8 cellular contexts compared by ENCODE assay signal in the genomic region with DNA sequence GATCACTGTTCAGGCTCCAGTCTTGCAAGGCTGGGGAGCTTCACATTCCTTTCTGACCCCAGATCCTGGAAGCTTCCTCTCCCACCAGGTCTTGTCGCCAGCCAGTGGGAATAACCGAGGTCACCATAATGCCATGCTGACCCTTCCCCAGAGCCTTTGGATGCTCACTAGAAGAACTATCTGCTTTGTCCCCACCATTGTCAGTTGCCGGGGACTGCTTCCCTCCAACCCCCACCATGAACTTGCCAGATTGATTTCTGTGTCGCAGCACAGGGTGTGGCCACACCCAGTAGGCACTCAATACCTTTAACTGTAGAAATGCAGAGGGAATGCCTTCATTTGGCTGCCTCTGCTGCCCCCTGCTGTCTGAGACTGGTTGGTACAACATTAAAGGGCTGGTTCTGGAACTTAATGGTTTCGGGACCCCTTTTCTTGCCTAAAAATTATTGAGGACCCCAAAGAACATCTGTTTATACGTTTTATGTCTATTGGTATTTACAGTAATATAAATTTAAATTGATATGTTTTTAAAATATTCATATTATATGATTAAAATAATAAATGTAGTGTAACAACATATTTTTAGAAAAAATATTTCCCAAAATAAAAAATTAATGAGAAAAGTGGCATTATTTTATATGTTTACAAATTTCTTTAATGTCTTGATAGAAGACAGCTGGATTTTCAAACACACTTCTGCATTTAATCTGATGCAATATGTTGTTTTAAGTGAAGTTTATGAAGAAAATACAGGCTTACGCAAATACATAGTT. TPM values are rescaled to one million over a fixed set of nuclear protein-coding genes. Genes with fewer than 3 reads are reported as not detected.
DNase-seq lines count a peak whose midpoint lies in the region; ATAC-seq, FAIRE-seq and TF ChIP-seq lines count a peak whose summit lies in the region.

No MANE protein-coding gene starts in this region.

- H3K36me3 Mint-ChIP-seq in activated CD8-positive, alpha-beta T cell treated with anti-CD3 and anti-CD28 coated beads for 36 hours (ENCODE audit: low read depth), result no peaks in the 10 kb centered on the region
- no peaks in the 10 kb centered on the region for H3K36me3 Mint-ChIP-seq in mesothelial cell of epicardium

- no peaks in the 10 kb centered on the region for H3K9me3 Mint-ChIP-seq in activated CD8-positive, alpha-beta T cell treated with anti-CD3 and anti-CD28 coated beads for 36 hours
- H3K9me3 Mint-ChIP-seq in mesothelial cell of epicardium, result no peaks in the 10 kb centered on the region

- H2BK15ac ChIP-seq in H1 (ENCODE audit: low read length), result peak overlapping the region; percentile 88; the same call in 1 of the 2 replicates

- no peak for TF ChIP-seq POLR2A in H1 (IDR thresholded peaks at IDR 0.05; ENCODE audit: control extremely low read depth in 1 of 2, low read depth in 2 of 2, low read length in 2 of 2)

- H4K8ac ChIP-seq in H1 (ENCODE audit: extremely low read depth, insufficient read depth, low read length), result no peak overlapping the region

- intact Hi-C loops in activated CD8-positive, alpha-beta T cell treated with anti-CD3 and anti-CD28 coated beads for 36 hours (cut with micrococcal nuclease), result loop anchor here (1.0 to 10.0 kb wide), 3 partner anchors 87 to 258 kb away; no protein-coding TSS in a partner anchor

- no peak overlapping the region for H3K14ac ChIP-seq in H1 (ENCODE audit: insufficient read length)

- ATAC-seq in activated CD8-positive, alpha-beta T cell treated with anti-CD3 and anti-CD28 coated beads for 36 hours, result peak; percentile 81
- no peak for ATAC-seq in HG03135 (IDR thresholded peaks at IDR 0.05; ENCODE audit: unreplicated experiment)

- TF ChIP-seq RAD21 in H1 (IDR thresholded peaks at IDR 0.05 in 1 of 2, conservative IDR thresholded peaks at IDR 0.05 in 1 of 2; ENCODE audit: low read depth in 2 of 2, low read length in 2 of 2), result peak; percentile 92 to 95

- H3K18ac ChIP-seq in H1 (ENCODE audit: extremely low read depth, low read length), result no peak overlapping the region

- H2BK5ac ChIP-seq in H1 (ENCODE audit: low read depth, low read length), result no peak overlapping the region

- POLR2A ChIA-PET in activated CD8-positive, alpha-beta T cell treated with anti-CD3 and anti-CD28 coated beads for 36 hours (lab: Charles Lee), result interaction anchor here (1.0 kb wide), 1 partner anchor 96 kb away, joined by 3 read pairs; no protein-coding TSS in a partner anchor
- POLR2A ChIA-PET in H1 (lab: Charles Lee; ENCODE audit: partially characterized antibody), result interaction anchor here (0.6 to 2.5 kb wide), 18 partner anchors 10 to 196 kb away, joined by 3 to 16 read pairs (median 4); no protein-coding TSS in a partner anchor

- no peak overlapping the region; a peak in 1 of 7 replicates for H3K9ac ChIP-seq in H1 (replicated peaks in 1 of 4; ENCODE audit: extremely low read depth in 1 of 4, low read depth in 3 of 4, low read length in 3 of 4)

- peak overlapping the region; percentile 0 to 62; a peak in 3 of 4 replicates for H3K4me2 ChIP-seq in H1 (ENCODE audit: insufficient read depth in 1 of 2, low read depth in 2 of 2, low read length in 2 of 2)

- TF ChIP-seq EP300 in H1 (IDR thresholded peaks at IDR 0.05; ENCODE audit: borderline replicate concordance in 1 of 2, low read depth in 2 of 2, low read length in 2 of 2), result no peak

- 0 out of 2 replicates have a peak overlapping the region, but pooled peaks have one; percentile 31 for H2BK12ac ChIP-seq in H1 (ENCODE audit: low read depth, low read length)

- H3K79me2 ChIP-seq in H1 (ENCODE audit: control insufficient read depth in 1 of 2, insufficient read depth in 2 of 2, low read length in 2 of 2), result no peaks in the 10 kb centered on the region

- peaks cover 0 to 5% (median under 1%) of the 10 kb centered on the region in 4 experiments; a peak in 1 of 7 replicates for H3K4me1 ChIP-seq in H1 (replicated peaks in 1 of 4; ENCODE audit: control insufficient read depth in 3 of 4, insufficient read depth in 4 of 4, low read length in 3 of 4)

- H3K4ac ChIP-seq in H1 (replicated peaks; ENCODE audit: insufficient read length, low read depth, low read length), result no peak overlapping the region

- H3K4me1 Mint-ChIP-seq in activated CD8-positive, alpha-beta T cell treated with anti-CD3 and anti-CD28 coated beads for 36 hours (ENCODE audit: low read depth), result peaks cover 31% of the 10 kb centered on the region
- peaks cover 21% of the 10 kb centered on the region for H3K4me1 Mint-ChIP-seq in mesothelial cell of epicardium

- no peak overlapping the region for H4K91ac ChIP-seq in H1 (replicated peaks; ENCODE audit: insufficient read length, low read length)

- no peaks in the 10 kb centered on the region for H3K27me3 Mint-ChIP-seq in activated CD8-positive, alpha-beta T cell treated with anti-CD3 and anti-CD28 coated beads for 36 hours
- peaks cover 2% of the 10 kb centered on the region for H3K27me3 Mint-ChIP-seq in mesothelial cell of epicardium (ENCODE audit: low read depth)

- H3K27me3 ChIP-seq in H1 (replicated peaks in 1 of 4; ENCODE audit: control insufficient read depth in 3 of 4, extremely low read depth in 1 of 4, insufficient read depth in 3 of 4, low read length in 3 of 4), result no peaks in the 10 kb centered on the region

- peak overlapping the region in 3 of 4 experiments; percentile 5 to 43 (median 17); a peak in 1 of 8 replicates for H3K4me3 ChIP-seq in H1 (ENCODE audit: extremely low read depth in 1 of 4, insufficient read depth in 2 of 4, low read depth in 3 of 4, low read length in 4 of 4)

- H2AK5ac ChIP-seq in H1 (ENCODE audit: low read depth, low read length), result no peak overlapping the region

- peak; percentile 52 for FAIRE-seq in H1 (lab: Jason Lieb, UNC)

- peak; percentile 95 for TF ChIP-seq CTCF in activated CD8-positive, alpha-beta T cell treated with anti-CD3 and anti-CD28 coated beads for 36 hours (IDR thresholded peaks at IDR 0.05)
- TF ChIP-seq CTCF in H1 (IDR thresholded peaks at IDR 0.05; ENCODE audit: control extremely low read depth in 1 of 3, insufficient read depth in 1 of 3, low read depth in 1 of 3, low read length in 3 of 3), result peak; percentile 63 to 88 (median 87)
- TF ChIP-seq CTCF in mesothelial cell of epicardium (IDR thresholded peaks at IDR 0.05; ENCODE audit: unreplicated experiment), result peak; percentile 96

- no peaks in the 10 kb centered on the region; the same call in 1 of the 2 replicates for H3K79me1 ChIP-seq in H1 (ENCODE audit: low read depth, low read length)

- no peaks in the 10 kb centered on the region for H4K20me1 ChIP-seq in H1 (replicated peaks in 1 of 2; ENCODE audit: control insufficient read depth in 1 of 2, insufficient read depth in 2 of 2, low read length in 2 of 2)

- H2BK120ac ChIP-seq in H1 (replicated peaks; ENCODE audit: low read depth, low read length), result no peak overlapping the region

- H3K9me3 ChIP-seq in H1 (ENCODE audit: insufficient read depth in 2 of 2, low read depth in 1 of 2, low read length in 1 of 2), result no peaks in the 10 kb centered on the region

- H3K36me3 ChIP-seq in H1 (ENCODE audit: control insufficient read depth in 2 of 4, insufficient read depth in 4 of 4, low read length in 3 of 4), result no peaks in the 10 kb centered on the region

- CTCF ChIA-PET in activated CD8-positive, alpha-beta T cell treated with anti-CD3 and anti-CD28 coated beads for 36 hours (lab: Charles Lee), result interaction anchor here (0.7 to 8.3 kb wide), 40 partner anchors 8 to 291 kb away, joined by 3 to 130 read pairs (median 4); no protein-coding TSS in a partner anchor
- CTCF ChIA-PET in H1 (lab: Charles Lee; ENCODE audit: partially characterized antibody), result interaction anchor here (0.6 to 27.2 kb wide), 57 partner anchors 8 to 1547 kb away, joined by 3 to 603 read pairs (median 4); partner anchors contain the start of genes KLHL35 and SERPINH1

- no peak overlapping the region for H3K56ac ChIP-seq in H1 (replicated peaks; ENCODE audit: insufficient read length, low read depth, low read length)

- no peak overlapping the region for H3K4me3 Mint-ChIP-seq in activated CD8-positive, alpha-beta T cell treated with anti-CD3 and anti-CD28 coated beads for 36 hours
- no peak overlapping the region for H3K4me3 Mint-ChIP-seq in mesothelial cell of epicardium

- H4K5ac ChIP-seq in H1 (ENCODE audit: insufficient read length, low read depth, low read length), result no peak overlapping the region

- no peak overlapping the region for H2BK20ac ChIP-seq in H1 (ENCODE audit: low read length)

- DNase-seq in COLO668 (lab: John Stamatoyannopoulos, UW; ENCODE audit: unreplicated experiment) (peak; percentile 61), HS-27A (ENCODE audit: low read depth) (peak; percentile 54), H1 (ENCODE audit: low read depth in 1 of 2, low spot score in 2 of 2) (peak in 1 of 2 experiments; percentile 92), mesothelial cell of epicardium (ENCODE audit: low spot score in 2 of 2, unreplicated experiment in 2 of 2) (peak; percentile 55 to 85)
- DNase-seq in NK-92 treated with Interleukin-12 subunit alpha and Interleukin-12 subunit beta, amount 100 ng/mL, for 24 hours (lab: John Stamatoyannopoulos, UW), result peak; percentile 62
- DNase-seq in activated CD8-positive, alpha-beta T cell treated with anti-CD3 and anti-CD28 coated beads for 36 hours, result peak; percentile 89
- DNase-seq in stimulated activated CD8-positive, alpha-beta memory T cell treated with anti-CD3 and anti-CD28 coated beads, Interleukin-4, amount 100 ng/mL, for 48 hours, result peak; percentile 90

- no peaks in the 10 kb centered on the region for H3K23me2 ChIP-seq in H1 (ENCODE audit: low read depth, low read length)

- no peak overlapping the region for H3K23ac ChIP-seq in H1 (ENCODE audit: insufficient read length)

- H3K27ac Mint-ChIP-seq in activated CD8-positive, alpha-beta T cell treated with anti-CD3 and anti-CD28 coated beads for 36 hours, result no peak overlapping the region
- H3K27ac Mint-ChIP-seq in mesothelial cell of epicardium, result peak overlapping the region; percentile 44

- H3K27ac ChIP-seq in H1 (ENCODE audit: low read depth, low read length), result no peak overlapping the region

- H2AFZ ChIP-seq in H1 (ENCODE audit: low read length), result peak overlapping the region; percentile 71; the same call in 1 of the 2 replicates

- WGBS in H1 (ENCODE audit: extremely low coverage in 1 of 2, insufficient coverage in 1 of 2, insufficient read length in 1 of 2, insufficient replicate concordance in 2 of 2, low coverage in 1 of 2, low lambda C conversion rate in 2 of 2, missing lambda C conversion rate in 1 of 2), 2 experiments, result 41% methylated on average over 7 of the region's 7 CpGs; no CpG with 5 or more reads in 1 of the 2 experiments

RNA-seq across cellular contexts. Expression of gene GDPD5, which starts 6.6 kb away (rescaled TPM):
- 10 to 100 TPM in 1 of 2 experiments, 1 to 10 TPM in 1; 7.8 to 11.0 TPM for total RNA-seq in activated CD8-positive, alpha-beta T cell treated with anti-CD3 and anti-CD28 coated beads for 36 hours
- 8.1 and 8.6 TPM in 2 replicates for total RNA-seq in H1 (2021; fragmentation: NEBNext Ultra II Directional; extraction: Animal tissue kit (Norgen Biotek cat#: 25700))
- polyA plus RNA-seq in H1 (2011; rRNA removed), result 7.8 and 10.2 TPM in 2 replicates
- 6.4 TPM for polyA plus RNA-seq in H1 (2011; cell fraction: cytosol; rRNA removed)
- polyA plus RNA-seq in H1 (2011; cell fraction: nucleus; rRNA removed), result 27.2 TPM
- 4.8 to 10.4 TPM (median 8.0 TPM) in 4 replicates for polyA plus RNA-seq in H1 (2012, experiment 1 of 2)
- 6.2 TPM for polyA plus RNA-seq in H1 (2012, experiment 2 of 2)
- 10.7 TPM for polyA plus RNA-seq in H1 (2013, experiment 1 of 2)
- 10.8 TPM for polyA plus RNA-seq in H1 (2013, experiment 2 of 2)
- polyA minus RNA-seq in H1 (2011; rRNA and poly(A)+ RNA removed), result 6.0 and 7.1 TPM in 2 replicates
- 3.8 TPM for polyA minus RNA-seq in H1 (2011; cell fraction: cytosol; rRNA and poly(A)+ RNA removed)
- 8.1 TPM for polyA minus RNA-seq in H1 (2011; cell fraction: nucleus; rRNA and poly(A)+ RNA removed)
- 8.0 to 8.2 TPM (median 8.1 TPM) in 3 replicates for total RNA-seq in mesothelial cell of epicardium

RNA-seq across cellular contexts. Expression of gene SERPINH1, which starts 29.7 kb away (rescaled TPM):
- total RNA-seq in activated CD8-positive, alpha-beta T cell treated with anti-CD3 and anti-CD28 coated beads for 36 hours, result 10 to 100 TPM; 15.7 to 17.7 TPM
- 420 and 424 TPM in 2 replicates for total RNA-seq in H1 (2021; fragmentation: NEBNext Ultra II Directional; extraction: Animal tissue kit (Norgen Biotek cat#: 25700))
- polyA plus RNA-seq in H1 (2011; rRNA removed), result 621 and 869 TPM in 2 replicates
- 482 TPM for polyA plus RNA-seq in H1 (2011; cell fraction: cytosol; rRNA removed)
- 605 TPM for polyA plus RNA-seq in H1 (2011; cell fraction: nucleus; rRNA removed)
- 280 to 399 TPM (median 368 TPM) in 4 replicates for polyA plus RNA-seq in H1 (2012, experiment 1 of 2)
- 351 TPM for polyA plus RNA-seq in H1 (2012, experiment 2 of 2)
- 739 TPM for polyA plus RNA-seq in H1 (2013, experiment 1 of 2)
- polyA plus RNA-seq in H1 (2013, experiment 2 of 2), result 760 TPM
- polyA minus RNA-seq in H1 (2011; rRNA and poly(A)+ RNA removed), result 124 and 163 TPM in 2 replicates
- polyA minus RNA-seq in H1 (2011; cell fraction: cytosol; rRNA and poly(A)+ RNA removed), result 266 TPM
- 239 TPM for polyA minus RNA-seq in H1 (2011; cell fraction: nucleus; rRNA and poly(A)+ RNA removed)
- 360 to 375 TPM (median 373 TPM) in 3 replicates for total RNA-seq in mesothelial cell of epicardium

Comparison
In these comparisons a context has a peak if more than half of its experiments do, and no peak if none do; other contexts are left out.
1. RNA of gene SERPINH1, which starts 29.7 kb away (total RNA-seq): 420 to 424 TPM in H1 and 360 to 375 TPM in mesothelial cell of epicardium; 15.7 to 17.7 TPM in activated CD8-positive, alpha-beta T cell treated with anti-CD3 and anti-CD28 coated beads for 36 hours; every median in the first group is over 10 times any median in the second.
2. Peak in every context shown above with its lines, with median percentiles within 50 percentile points of each other: CTCF ChIP-seq.